Comparison of ENCODE assay signal across 28 cellular contexts in the genomic region with DNA sequence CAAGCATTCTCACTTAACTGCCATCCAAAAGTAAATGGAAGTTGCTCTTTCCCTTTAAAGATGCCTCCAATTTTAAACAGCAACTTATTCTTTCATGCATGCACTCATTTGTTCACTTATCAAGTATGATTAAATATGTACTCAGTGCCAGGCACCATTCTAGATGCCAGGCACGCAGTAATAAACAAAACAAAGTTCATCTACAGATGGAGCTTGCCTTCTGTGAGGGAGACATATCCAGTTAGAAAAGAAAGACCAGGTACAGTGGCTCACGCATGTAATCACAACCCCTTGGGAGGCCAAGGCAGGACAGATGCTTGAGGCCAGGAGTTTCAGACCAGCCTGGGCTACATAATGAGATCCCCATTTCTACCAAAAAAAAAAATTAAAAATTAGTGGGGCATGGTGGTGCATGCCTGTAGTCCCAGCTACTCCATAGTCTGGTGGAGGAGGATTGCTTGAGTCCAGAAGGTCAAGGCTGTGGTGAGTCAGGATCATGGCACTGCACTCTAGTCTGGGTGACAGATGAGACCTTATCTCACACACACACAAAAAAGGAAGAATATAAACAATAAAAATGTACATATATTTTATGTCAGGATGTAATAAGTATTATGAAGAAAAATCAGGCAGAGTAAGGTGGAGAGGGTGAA. TPM values are rescaled to one million over a fixed set of nuclear protein-coding genes. Genes with fewer than 3 reads are reported as not detected.
"Had no signal": no experiment of that assay in that cellular context is flagged by ENCODE, and none has a peak within 500 bp of the region (broad histone marks: within the 10 kb centered on the region; RNA-seq: fewer than 3 reads in every experiment).

No MANE protein-coding gene starts in this region.

- H3K4me1 ChIP-seq: neural progenitor cell, parathyroid adenoma, psoas muscle, testis, thyroid gland, transverse colon, upper lobe of left lung, vagina had no signal

- H3K36me3 ChIP-seq: neural progenitor cell, neutrophil, stomach, thyroid gland, transverse colon, upper lobe of left lung, vagina had no signal

- H3K27me3 ChIP-seq: hepatocyte, neural progenitor cell, neutrophil, stomach, testis, thyroid gland, transverse colon, upper lobe of left lung, vagina had no signal

- H3K4me3 ChIP-seq: hepatocyte, lung, neural progenitor cell, psoas muscle, skin epidermis, stomach, testis, thyroid gland, transverse colon, upper lobe of left lung, vagina had no signal

- DNase-seq: head of caudate nucleus; islet precursor cell; mesendoderm; naive B cell; natural killer cell; nephron progenitor cell; occipital lobe; psoas muscle; stimulated activated CD4-positive, alpha-beta T cell treated with anti-CD3 and anti-CD28 coated beads, Interleukin-1b, Interleukin-23, amount 100 ng/mL, for 48 hours; stimulated activated CD4-positive, alpha-beta T cell treated with anti-CD3 and anti-CD28 coated beads, Interleukin-4, amount 100 ng/mL, for 1 hour; stimulated activated naive B cell treated with anti-CD40 and anti-IgM and Interleukin-4, amounts not matched to agents 10 μg/mL and 1 μg/mL and 100 μg/mL, for 72 hours; stimulated activated naive CD8-positive, alpha-beta T cell treated with anti-CD3 and anti-CD28 coated beads, Interleukin-15, Interleukin-2, amounts not matched to agents 100 U/mL and 50 U/mL, for 24 hours; stomach; testis; thyroid gland; transverse colon; upper lobe of left lung had no signal

- H3K9me3 ChIP-seq: neutrophil, psoas muscle, testis, thyroid gland, transverse colon, upper lobe of left lung, vagina had no signal

- H3K27ac ChIP-seq: hepatocyte, neural progenitor cell, neutrophil, parathyroid adenoma, psoas muscle, skin epidermis, stomach, testis, thyroid gland, transverse colon, upper lobe of left lung, vagina had no signal

- ATAC-seq: left lobe of liver; natural killer cell; psoas muscle; sciatic nerve; stimulated activated naive B cell treated with anti-CD40 and anti-IgM and Interleukin-4, amounts not matched to agents 10 μg/mL and 1 μg/mL and 100 μg/mL, for 72 hours; stimulated activated naive CD8-positive, alpha-beta T cell treated with anti-CD3 and anti-CD28 coated beads, Interleukin-15, Interleukin-2, amounts not matched to agents 100 U/mL and 50 U/mL, for 24 hours had no signal

RNA-seq across cellular contexts. Expression of a gene that starts 19.2 kb away (rescaled TPM):
- total RNA-seq: kidney epithelial cell, osteocyte had no signal
